23 cellular contexts compared by ENCODE assay signal in the genomic region with DNA sequence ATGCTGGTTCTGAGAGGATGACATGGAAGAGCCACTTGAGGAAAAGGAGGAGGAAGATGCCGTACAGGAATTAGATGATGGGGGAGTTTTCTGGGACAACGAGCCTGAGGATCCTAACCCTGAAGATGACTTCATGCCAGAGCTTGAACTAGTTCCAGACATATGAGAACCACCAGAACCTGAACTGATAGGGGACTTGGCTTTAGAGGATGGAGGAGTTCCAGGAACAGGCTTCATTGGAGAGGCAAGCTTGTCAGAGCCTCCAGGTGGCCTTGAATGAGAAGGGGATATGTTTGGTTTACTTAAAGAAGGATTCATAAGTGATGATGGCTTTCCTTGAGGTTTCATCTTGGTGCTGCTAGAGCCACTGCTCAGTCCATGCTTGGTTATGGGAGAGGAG. TPM values are rescaled to one million over a fixed set of nuclear protein-coding genes. Genes with fewer than 3 reads are reported as not detected.
A peak's percentile ranks its signal among the peaks of the same experiment; 100 is the strongest.
DNase-seq lines count a peak whose midpoint lies in the region; ATAC-seq and TF ChIP-seq lines count a peak whose summit lies in the region.
"Had no signal": no experiment of that assay in that cellular context is flagged by ENCODE, and none has a peak within 500 bp of the region (broad histone marks: within the 10 kb centered on the region; RNA-seq: fewer than 3 reads in every experiment).

No MANE protein-coding gene starts in this region.

- intact Hi-C loops in heart right ventricle (cut with DNase I) (loop anchor here in 4 of 10 donors (10.0 kb wide), 2 partner anchors 124 to 134 kb away; no protein-coding TSS in a partner anchor), right cardiac atrium (cut with DNase I) (no loop called here)

- H3K27me3 ChIP-seq in heart right ventricle (no peaks in the 10 kb centered on the region), right cardiac atrium (ENCODE audit: control insufficient read depth, insufficient read depth) (no peaks in the 10 kb centered on the region)
- H3K27me3 ChIP-seq: SJCRH30 had no signal

- H3K27ac ChIP-seq in heart right ventricle (no peak overlapping the region), right cardiac atrium (ENCODE audit: low read length) (no peak overlapping the region)
- H3K27ac ChIP-seq: SJCRH30 had no signal

- no peak for DNase-seq in activated T-cell treated with anti-CD3 and anti-CD28 coated beads, Interleukin-2, amount 50 U/mL, for 24 hours
- DNase-seq in activated T-cell treated with anti-CD3 and anti-CD28 coated beads, Interleukin-2, amount 50 U/mL, for 72 hours = no peak
- peak in 1 of 2 donors; percentile 27 for DNase-seq in heart right ventricle
- DNase-seq in right cardiac atrium = no peak
- DNase-seq in memory B cell (ENCODE audit: low spot score in 2 of 2) = no peak
- DNase-seq in AML-193 (lab: John Stamatoyannopoulos, UW) = no peak
- DNase-seq: EL, GF-D8, H9, HFFc6, Karpas-422, MV-4-11, NCI-H1105 treated with DMSO at 0.1 percent for 48 hours, NCI-H2081, NCI-H2171, NCI-H345, NCI-H524 treated with DMSO at 0.1 percent for 48 hours, NCI-H82, SJCRH30 had no signal

- H3K9me3 ChIP-seq in heart right ventricle (no peaks in the 10 kb centered on the region), right cardiac atrium (ENCODE audit: control insufficient read depth, low read length) (no peaks in the 10 kb centered on the region)
- H3K9me3 ChIP-seq: SJCRH30 had no signal

- 42 to 44% methylated on average over 2 of the region's 2 CpGs for WGBS in heart right ventricle, 2 donors
- 55% methylated on average over 2 of the region's 2 CpGs for WGBS in right cardiac atrium

- H3K4me1 ChIP-seq in heart right ventricle (peaks cover 0 to 14% (median 5%) of the 10 kb centered on the region in 9 donors), right cardiac atrium (ENCODE audit: control insufficient read depth, insufficient read depth, low read length) (no peaks in the 10 kb centered on the region)
- H3K4me1 ChIP-seq: SJCRH30 had no signal

- no peaks in the 10 kb centered on the region for H3K9me3 Mint-ChIP-seq in activated T-cell treated with anti-CD3 and anti-CD28 coated beads, Interleukin-2, amount 50 U/mL, for 24 hours
- H3K9me3 Mint-ChIP-seq in activated T-cell treated with anti-CD3 and anti-CD28 coated beads, Interleukin-2, amount 50 U/mL, for 72 hours = no peaks in the 10 kb centered on the region
- H3K9me3 Mint-ChIP-seq in memory B cell = no peaks in the 10 kb centered on the region
- H3K9me3 Mint-ChIP-seq: CD14-positive monocyte, H9, HFFc6 had no signal

- H3K27me3 Mint-ChIP-seq in activated T-cell treated with anti-CD3 and anti-CD28 coated beads, Interleukin-2, amount 50 U/mL, for 24 hours = no peaks in the 10 kb centered on the region
- H3K27me3 Mint-ChIP-seq in activated T-cell treated with anti-CD3 and anti-CD28 coated beads, Interleukin-2, amount 50 U/mL, for 72 hours (ENCODE audit: low read depth) = no peaks in the 10 kb centered on the region
- no peaks in the 10 kb centered on the region for H3K27me3 Mint-ChIP-seq in memory B cell
- H3K27me3 Mint-ChIP-seq: B cell had no signal

- no peak overlapping the region for H3K4me3 Mint-ChIP-seq in activated T-cell treated with anti-CD3 and anti-CD28 coated beads, Interleukin-2, amount 50 U/mL, for 24 hours
- no peak overlapping the region for H3K4me3 Mint-ChIP-seq in activated T-cell treated with anti-CD3 and anti-CD28 coated beads, Interleukin-2, amount 50 U/mL, for 72 hours
- H3K4me3 Mint-ChIP-seq in memory B cell = no peak overlapping the region
- H3K4me3 Mint-ChIP-seq: B cell, CD14-positive monocyte, H9, HFFc6 had no signal

- peaks cover 79% of the 10 kb centered on the region for H3K36me3 Mint-ChIP-seq in activated T-cell treated with anti-CD3 and anti-CD28 coated beads, Interleukin-2, amount 50 U/mL, for 24 hours (ENCODE audit: low read depth)
- peaks cover 9 to 33% of the 10 kb centered on the region in 2 donors for H3K36me3 Mint-ChIP-seq in activated T-cell treated with anti-CD3 and anti-CD28 coated beads, Interleukin-2, amount 50 U/mL, for 72 hours (ENCODE audit: insufficient read depth in 2 of 2)
- peaks cover 25% of the 10 kb centered on the region for H3K36me3 Mint-ChIP-seq in memory B cell

- no peak for TF ChIP-seq CTCF in heart right ventricle (IDR thresholded peaks at IDR 0.05)

- H3K4me1 Mint-ChIP-seq in activated T-cell treated with anti-CD3 and anti-CD28 coated beads, Interleukin-2, amount 50 U/mL, for 24 hours (ENCODE audit: low read depth) = peaks cover 43% of the 10 kb centered on the region
- peaks cover 50% of the 10 kb centered on the region for H3K4me1 Mint-ChIP-seq in activated T-cell treated with anti-CD3 and anti-CD28 coated beads, Interleukin-2, amount 50 U/mL, for 72 hours (ENCODE audit: low read depth)
- no peaks in the 10 kb centered on the region for H3K4me1 Mint-ChIP-seq in memory B cell
- H3K4me1 Mint-ChIP-seq: B cell had no signal

- peak overlapping the region; percentile 70 for H3K27ac Mint-ChIP-seq in activated T-cell treated with anti-CD3 and anti-CD28 coated beads, Interleukin-2, amount 50 U/mL, for 24 hours
- H3K27ac Mint-ChIP-seq in activated T-cell treated with anti-CD3 and anti-CD28 coated beads, Interleukin-2, amount 50 U/mL, for 72 hours = no peak overlapping the region
- H3K27ac Mint-ChIP-seq in memory B cell = peak overlapping the region; percentile 64
- H3K27ac Mint-ChIP-seq: B cell had no signal

- H3K4me3 ChIP-seq in heart right ventricle (no peak overlapping the region), right cardiac atrium (ENCODE audit: low read length) (no peak overlapping the region)
- H3K4me3 ChIP-seq: SJCRH30 had no signal

- H3K36me3 ChIP-seq in heart right ventricle = peaks cover 0 to 85% (median 48%) of the 10 kb centered on the region in 9 donors

- no peak for ATAC-seq in activated T-cell treated with anti-CD3 and anti-CD28 coated beads, Interleukin-2, amount 50 U/mL, for 72 hours (replicated peaks in 1 of 2)
- ATAC-seq in heart right ventricle = peak in 7 of 8 donors; percentile 48 to 89 (median 72)
- no peak for ATAC-seq in right cardiac atrium
- ATAC-seq in memory B cell (ENCODE audit: low read depth) = no peak
- no peak for ATAC-seq in GM18909 (IDR thresholded peaks at IDR 0.05; ENCODE audit: poor library complexity, unreplicated experiment)
- ATAC-seq: Panc1 had no signal

RNA-seq across cellular contexts. Expression of a gene that starts 6.9 kb away (rescaled TPM):
- total RNA-seq in activated T-cell treated with anti-CD3 and anti-CD28 coated beads, Interleukin-2, amount 50 U/mL, for 72 hours = 10 to 100 TPM; 28.5 to 30.5 TPM
- 10 to 100 TPM in 9 of 10 donors, 1 to 10 TPM in 1; 7.1 to 19.7 (median 15.7) TPM for total RNA-seq in heart right ventricle
- 1 to 10 TPM; 1.7 to 3.9 TPM for polyA plus RNA-seq in heart right ventricle
- total RNA-seq in right cardiac atrium = 10 to 100 TPM in 2 of 4 donors, 1 to 10 TPM in 2; 8.6 to 12.4 (median 10.7) TPM
- 4.0 TPM for polyA plus RNA-seq in right cardiac atrium

RNA-seq across cellular contexts. Expression of a gene that starts 42.7 kb away (rescaled TPM):
- total RNA-seq in activated T-cell treated with anti-CD3 and anti-CD28 coated beads, Interleukin-2, amount 50 U/mL, for 72 hours = 10 to 100 TPM; 79.7 to 88.3 TPM
- total RNA-seq in heart right ventricle (10 to 100 TPM; 21.8 to 27.3 (median 25.8) TPM), right cardiac atrium (10 to 100 TPM; 21.4 to 25.8 (median 23.5) TPM)
- polyA plus RNA-seq in heart right ventricle (1 to 10 TPM; 5.8 to 7.2 TPM), right cardiac atrium (8.9 TPM)

RNA-seq across cellular contexts. Expression of a gene that starts 52.9 kb away (rescaled TPM):
- total RNA-seq in activated T-cell treated with anti-CD3 and anti-CD28 coated beads, Interleukin-2, amount 50 U/mL, for 72 hours = 10 to 100 TPM; 69.4 to 75.9 TPM
- total RNA-seq in heart right ventricle (10 to 100 TPM; 20.0 to 29.3 (median 24.3) TPM), right cardiac atrium (10 to 100 TPM; 24.9 to 27.9 (median 25.9) TPM)
- polyA plus RNA-seq in heart right ventricle (1 to 10 TPM; 5.0 to 9.6 TPM), right cardiac atrium (8.2 TPM)

Comparison
In these comparisons a context has a peak if more than half of its experiments do, and no peak if none do; other contexts are left out.
1. ATAC-seq: peak in heart right ventricle (7 of 8); none in activated T-cell treated with anti-CD3 and anti-CD28 coated beads, Interleukin-2, amount 50 U/mL, for 72 hours (0 of 2), right cardiac atrium (0 of 2), memory B cell (single experiment) and GM18909 (single experiment).